ENCODE assay signal across 16 cellular contexts in genomic region chr10:58019863-58020537, GRCh38.
"Had no signal": no experiment of that assay in that cellular context is flagged by ENCODE, and none has a peak within 500 bp of the region (broad histone marks: within the 10 kb centered on the region; RNA-seq: fewer than 3 reads in every experiment).

No MANE protein-coding gene starts in this region.

- H3K9me3 Mint-ChIP-seq: stimulated activated naive CD8-positive, alpha-beta T cell treated with anti-CD3 and anti-CD28 coated beads, Interleukin-15, amount 100 ng/mL, for 72 hours had no signal

- H3K27ac ChIP-seq: breast epithelium, hepatocyte, pancreas, thoracic aorta had no signal

- DNase-seq: activated CD4-positive, alpha-beta T cell treated with anti-CD3 and anti-CD28 coated beads for 1 hour; activated CD4-positive, alpha-beta T cell treated with anti-CD3 and anti-CD28 coated beads, Interleukin-2, amount 50 U/mL, for 48 hours; activated CD8-positive, alpha-beta memory T cell treated with anti-CD3 and anti-CD28 coated beads, Interleukin-2, amount 10 ng/mL, durations not matched to agents 7 days and 5 days; activated effector memory CD4-positive, alpha-beta T cell treated with anti-CD3 and anti-CD28 coated beads, Interleukin-2, amount 50 U/mL, for 16 hours; activated T-cell treated with anti-CD3 and anti-CD28 coated beads, Interleukin-2, amount 50 U/mL, for 4 hours; dermis blood vessel endothelial cell; pancreas; retina; stimulated activated CD4-positive, alpha-beta T cell treated with anti-CD3 and anti-CD28 coated beads, Interleukin-15, amount 100 ng/mL, for 24 hours; stimulated activated CD4-positive, alpha-beta T cell treated with anti-CD3 and anti-CD28 coated beads, Interleukin-4, amount 100 ng/mL, for 24 hours; stimulated activated naive CD8-positive, alpha-beta T cell treated with anti-CD3 and anti-CD28 coated beads, Interleukin-15, amount 100 ng/mL, for 72 hours had no signal

- H3K4me3 ChIP-seq: breast epithelium, hepatocyte, pancreas, thoracic aorta had no signal

- H3K4me1 Mint-ChIP-seq: stimulated activated naive CD8-positive, alpha-beta T cell treated with anti-CD3 and anti-CD28 coated beads, Interleukin-15, amount 100 ng/mL, for 72 hours had no signal

- H3K27me3 Mint-ChIP-seq: activated CD8-positive, alpha-beta memory T cell treated with anti-CD3 and anti-CD28 coated beads, Interleukin-2, amount 10 ng/mL, durations not matched to agents 7 days and 5 days; stimulated activated naive CD8-positive, alpha-beta T cell treated with anti-CD3 and anti-CD28 coated beads, Interleukin-15, amount 100 ng/mL, for 72 hours had no signal

- ATAC-seq: activated CD8-positive, alpha-beta memory T cell treated with anti-CD3 and anti-CD28 coated beads, Interleukin-2, amount 10 ng/mL, durations not matched to agents 7 days and 5 days; activated T-cell treated with anti-CD3 and anti-CD28 coated beads, Interleukin-2, amount 50 U/mL, for 4 hours; pancreas; stimulated activated naive CD8-positive, alpha-beta T cell treated with anti-CD3 and anti-CD28 coated beads, Interleukin-15, amount 100 ng/mL, for 72 hours had no signal

- H3K9me3 ChIP-seq: breast epithelium, pancreas, thoracic aorta had no signal

- H2AFZ ChIP-seq: hepatocyte had no signal

- H3K27me3 ChIP-seq: breast epithelium, hepatocyte, pancreas had no signal

- H3K36me3 Mint-ChIP-seq: activated CD8-positive, alpha-beta memory T cell treated with anti-CD3 and anti-CD28 coated beads, Interleukin-2, amount 10 ng/mL, durations not matched to agents 7 days and 5 days; activated naive CD8-positive, alpha-beta T cell had no signal

- H3K79me2 ChIP-seq: hepatocyte had no signal

- H3K4me3 Mint-ChIP-seq: activated CD8-positive, alpha-beta memory T cell treated with anti-CD3 and anti-CD28 coated beads, Interleukin-2, amount 10 ng/mL, durations not matched to agents 7 days and 5 days; activated naive CD8-positive, alpha-beta T cell; activated T-cell treated with anti-CD3 and anti-CD28 coated beads, Interleukin-2, amount 50 U/mL, for 4 hours; neural crest cell; stimulated activated naive CD8-positive, alpha-beta T cell treated with anti-CD3 and anti-CD28 coated beads, Interleukin-15, amount 100 ng/mL, for 72 hours had no signal

- H3K4me1 ChIP-seq: breast epithelium, pancreas had no signal

- H3K36me3 ChIP-seq: breast epithelium, pancreas, thoracic aorta had no signal

- H3K27ac Mint-ChIP-seq: activated CD8-positive, alpha-beta memory T cell treated with anti-CD3 and anti-CD28 coated beads, Interleukin-2, amount 10 ng/mL, durations not matched to agents 7 days and 5 days; activated naive CD8-positive, alpha-beta T cell; stimulated activated naive CD8-positive, alpha-beta T cell treated with anti-CD3 and anti-CD28 coated beads, Interleukin-15, amount 100 ng/mL, for 72 hours had no signal

- H3K4me2 ChIP-seq: hepatocyte had no signal
